1 cellular context compared by ENCODE assay signal in the genomic region with DNA sequence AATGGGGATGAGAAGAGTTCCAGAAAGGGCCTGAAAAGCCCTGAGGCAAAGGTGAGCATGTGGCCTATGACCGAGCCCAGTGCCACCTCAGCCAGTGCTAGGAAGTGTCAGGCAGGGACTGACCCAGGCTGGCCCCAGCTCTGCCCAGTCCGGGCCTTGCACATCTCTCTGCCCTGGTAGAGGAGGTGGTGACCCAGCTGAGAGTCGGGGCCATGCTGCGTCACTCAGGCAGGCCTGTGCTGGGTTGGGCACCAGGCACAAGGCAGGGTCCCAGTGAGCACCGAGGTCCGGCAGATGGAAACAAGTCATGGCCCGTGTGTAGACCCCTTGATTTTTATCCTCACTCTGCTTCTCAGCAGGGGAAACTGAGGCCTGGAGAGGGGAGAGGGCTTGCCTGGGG.
TF ChIP-seq lines count a peak whose summit lies in the region.

No MANE protein-coding gene starts in this region.

TF ChIP-seq in SK-N-SH, 30 proteins besides CTCF, POLR2A, EP300 and RAD21 (continued from another document):
- TF ChIP-seq, protein P1, sequence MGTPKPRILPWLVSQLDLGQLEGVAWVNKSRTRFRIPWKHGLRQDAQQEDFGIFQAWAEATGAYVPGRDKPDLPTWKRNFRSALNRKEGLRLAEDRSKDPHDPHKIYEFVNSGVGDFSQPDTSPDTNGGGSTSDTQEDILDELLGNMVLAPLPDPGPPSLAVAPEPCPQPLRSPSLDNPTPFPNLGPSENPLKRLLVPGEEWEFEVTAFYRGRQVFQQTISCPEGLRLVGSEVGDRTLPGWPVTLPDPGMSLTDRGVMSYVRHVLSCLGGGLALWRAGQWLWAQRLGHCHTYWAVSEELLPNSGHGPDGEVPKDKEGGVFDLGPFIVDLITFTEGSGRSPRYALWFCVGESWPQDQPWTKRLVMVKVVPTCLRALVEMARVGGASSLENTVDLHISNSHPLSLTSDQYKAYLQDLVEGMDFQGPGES (IDR thresholded peaks at IDR 0.05; ENCODE audit: low read depth, low read length): no peak
- TF ChIP-seq NRF1 (IDR thresholded peaks at IDR 0.05; ENCODE audit: low read depth, low read length) (no peak), YY1 (IDR thresholded peaks at IDR 0.05; ENCODE audit: low read depth) (no peak), RCOR1 (IDR thresholded peaks at IDR 0.05; ENCODE audit: low read length) (no peak), TEAD4 (IDR thresholded peaks at IDR 0.05; ENCODE audit: borderline replicate concordance, insufficient read depth) (no peak), FOXJ3 (CRISPR knock-in tag; IDR thresholded peaks at IDR 0.05) (no peak), TAF1 (IDR thresholded peaks at IDR 0.05; ENCODE audit: borderline replicate concordance, low read depth, low read length) (no peak), RXRA (IDR thresholded peaks at IDR 0.05; ENCODE audit: borderline replicate concordance, low read depth) (no peak), ELF1 (IDR thresholded peaks at IDR 0.05) (no peak), FOSL2 (IDR thresholded peaks at IDR 0.05; ENCODE audit: borderline replicate concordance, low read depth) (no peak), GABPA (IDR thresholded peaks at IDR 0.05; ENCODE audit: low read depth) (no peak), FOXM1 (IDR thresholded peaks at IDR 0.05; ENCODE audit: low read depth) (no peak), TCF12 (IDR thresholded peaks at IDR 0.05) (no peak), CHD2 (IDR thresholded peaks at IDR 0.05; ENCODE audit: low read length, partially characterized antibody) (no peak)
- TF ChIP-seq, protein P2, sequence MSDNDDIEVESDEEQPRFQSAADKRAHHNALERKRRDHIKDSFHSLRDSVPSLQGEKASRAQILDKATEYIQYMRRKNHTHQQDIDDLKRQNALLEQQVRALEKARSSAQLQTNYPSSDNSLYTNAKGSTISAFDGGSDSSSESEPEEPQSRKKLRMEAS (IDR thresholded peaks at IDR 0.05; ENCODE audit: low read depth): no peak
- TF ChIP-seq, protein P3, sequence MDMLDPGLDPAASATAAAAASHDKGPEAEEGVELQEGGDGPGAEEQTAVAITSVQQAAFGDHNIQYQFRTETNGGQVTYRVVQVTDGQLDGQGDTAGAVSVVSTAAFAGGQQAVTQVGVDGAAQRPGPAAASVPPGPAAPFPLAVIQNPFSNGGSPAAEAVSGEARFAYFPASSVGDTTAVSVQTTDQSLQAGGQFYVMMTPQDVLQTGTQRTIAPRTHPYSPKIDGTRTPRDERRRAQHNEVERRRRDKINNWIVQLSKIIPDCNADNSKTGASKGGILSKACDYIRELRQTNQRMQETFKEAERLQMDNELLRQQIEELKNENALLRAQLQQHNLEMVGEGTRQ (IDR thresholded peaks at IDR 0.05; ENCODE audit: borderline replicate concordance, low read depth, low read length): no peak
- TF ChIP-seq, protein P4, sequence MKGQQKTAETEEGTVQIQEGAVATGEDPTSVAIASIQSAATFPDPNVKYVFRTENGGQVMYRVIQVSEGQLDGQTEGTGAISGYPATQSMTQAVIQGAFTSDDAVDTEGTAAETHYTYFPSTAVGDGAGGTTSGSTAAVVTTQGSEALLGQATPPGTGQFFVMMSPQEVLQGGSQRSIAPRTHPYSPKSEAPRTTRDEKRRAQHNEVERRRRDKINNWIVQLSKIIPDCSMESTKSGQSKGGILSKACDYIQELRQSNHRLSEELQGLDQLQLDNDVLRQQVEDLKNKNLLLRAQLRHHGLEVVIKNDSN (IDR thresholded peaks at IDR 0.05; ENCODE audit: borderline replicate concordance, low read depth): no peak
TF ChIP-seq in SK-N-SH: peak in this region for 0.
